In genomic region chr9:33025572-33026347, GRCh38 we compare ENCODE assay signal across 8 cellular contexts. TPM values are rescaled to one million over a fixed set of nuclear protein-coding genes. Genes with fewer than 3 reads are reported as not detected.
DNase-seq lines count a peak whose midpoint lies in the region; ATAC-seq and TF ChIP-seq lines count a peak whose summit lies in the region.

No MANE protein-coding gene starts in this region.

- peak overlapping the region; percentile 97 for H3K27ac Mint-ChIP-seq in effector memory CD8-positive, alpha-beta T cell

- H3K36me3 ChIP-seq in A673 (ENCODE audit: insufficient read depth, low read length, poor library complexity, severe bottlenecking) (peaks cover 50% of the 10 kb centered on the region), mesodermal cell (ENCODE audit: control insufficient read depth, insufficient read depth, low read length) (peaks cover 53% of the 10 kb centered on the region)

- H3K4me1 Mint-ChIP-seq in effector memory CD8-positive, alpha-beta T cell (ENCODE audit: low read depth in 2 of 2) = peaks cover 46 to 82% of the 10 kb centered on the region in 2 donors

- 3 to 10% methylated on average over 6 to 19 of the region's 36 CpGs for WGBS in mesodermal cell (ENCODE audit: insufficient coverage in 2 of 2), 2 experiments

- H3K9me3 ChIP-seq in A673 (ENCODE audit: low read depth, low read length, poor library complexity, severe bottlenecking) = no peaks in the 10 kb centered on the region
- no peaks in the 10 kb centered on the region for H3K9me3 ChIP-seq in mesodermal cell (ENCODE audit: control insufficient read depth, low read length)

- H3K27me3 Mint-ChIP-seq in effector memory CD8-positive, alpha-beta T cell = no peaks in the 10 kb centered on the region

- H3K27ac ChIP-seq in A673 (ENCODE audit: low read depth, low read length, poor library complexity, severe bottlenecking) = peak overlapping the region; percentile 99
- peak overlapping the region; percentile 98 for H3K27ac ChIP-seq in mesodermal cell (ENCODE audit: low read depth, low read length, severe bottlenecking)

- no peaks in the 10 kb centered on the region for H3K9me3 Mint-ChIP-seq in effector memory CD8-positive, alpha-beta T cell

- POLR2A ChIA-PET in A673 (lab: Charles Lee; ENCODE audit: low non-redundant PET) = interaction anchor here (1.1 kb wide), 1 partner anchor 11 kb away, joined by 4 read pairs; no protein-coding TSS in a partner anchor

- intact Hi-C loops in A673 (cut with micrococcal nuclease; ENCODE audit: unreplicated experiment) = no loop called here

- H3K4me1 ChIP-seq in A673 (ENCODE audit: insufficient read depth, low read length, poor library complexity, severe bottlenecking) (peaks cover 29% of the 10 kb centered on the region), mesodermal cell (ENCODE audit: control insufficient read depth, insufficient read depth, low read length, poor library complexity, severe bottlenecking) (peaks cover 16% of the 10 kb centered on the region)

- H3K27me3 ChIP-seq in A673 (replicated peaks; ENCODE audit: insufficient read depth, low read depth, low read length, poor library complexity) = no peaks in the 10 kb centered on the region

- CTCF ChIA-PET in A673 (lab: Charles Lee) = no interaction called here

- peak overlapping the region; percentile 94 for H3K4me3 ChIP-seq in A673 (ENCODE audit: low read depth, low read length, poor library complexity, severe bottlenecking)
- H3K4me3 ChIP-seq in mesodermal cell (ENCODE audit: extremely low read depth, insufficient read depth, low read length, poor library complexity, severe bottlenecking) = peak overlapping the region; percentile 94

- H3K4me3 Mint-ChIP-seq in effector memory CD8-positive, alpha-beta T cell = peak overlapping the region; percentile 92 to 97

- H3K36me3 Mint-ChIP-seq in effector memory CD8-positive, alpha-beta T cell (ENCODE audit: insufficient read depth) = peaks cover 72% of the 10 kb centered on the region

- DNase-seq in A673 (ENCODE audit: low spot score) (peak; percentile 61), NCI-H69 (lab: John Stamatoyannopoulos, UW) (peak; percentile 96)
- DNase-seq in activated CD8-positive, alpha-beta memory T cell treated with anti-CD3 and anti-CD28 coated beads for 24 hours = peak; percentile 91
- peak; percentile 73 to 74 (median 73) for DNase-seq in effector memory CD8-positive, alpha-beta T cell
- peak; percentile 47 to 56 for DNase-seq in stimulated activated CD8-positive, alpha-beta memory T cell treated with anti-CD3 and anti-CD28 coated beads, Interleukin-2, amount 100 ng/mL, for 1 hour (ENCODE audit: low read depth in 2 of 2)

- no peak for TF ChIP-seq CTCF in A673 (conservative IDR thresholded peaks at IDR 0.05; ENCODE audit: low read depth, low read length)

- TSS peak; percentile 53 for BruUV-seq in A673 (replicated peaks; lab: Mats Ljungman, UMichigan)

- ATAC-seq in GM18870 (IDR thresholded peaks at IDR 0.05; ENCODE audit: unreplicated experiment) (peak; percentile 21), HG03175 (IDR thresholded peaks at IDR 0.05; ENCODE audit: unreplicated experiment) (peak; percentile 28)
- ATAC-seq in effector memory CD8-positive, alpha-beta T cell (replicated peaks) = peak; percentile 59

RNA-seq across cellular contexts. Expression of gene DNAJA1, which starts 0.7 kb away (rescaled TPM):
- total RNA-seq in A673 (2021) = 296 and 373 TPM in 2 replicates
- polyA plus RNA-seq in mesodermal cell (2013, experiment 1 of 2) = 136 TPM
- 148 TPM for polyA plus RNA-seq in mesodermal cell (2013, experiment 2 of 2)

RNA-seq across cellular contexts. Expression of gene APTX, which starts 24.3 kb away (rescaled TPM):
- total RNA-seq in A673 (2021) = 48.5 and 51.6 TPM in 2 replicates
- 35.3 TPM for polyA plus RNA-seq in mesodermal cell (2013, experiment 1 of 2)
- polyA plus RNA-seq in mesodermal cell (2013, experiment 2 of 2) = 37.3 TPM

RNA-seq across cellular contexts. Expression of gene SMU1, which starts 50.7 kb away (rescaled TPM):
- total RNA-seq in A673 (2021) = 30.6 and 31.2 TPM in 2 replicates
- polyA plus RNA-seq in mesodermal cell (2013, experiment 1 of 2) = 18.4 TPM
- polyA plus RNA-seq in mesodermal cell (2013, experiment 2 of 2) = 18.7 TPM

Comparison
In these comparisons a context has a peak if more than half of its experiments do, and no peak if none do; other contexts are left out.
1. Peak in every context shown above with its lines: DNase-seq, ATAC-seq, H3K4me3 ChIP-seq and H3K27ac ChIP-seq.